ENCODE assay signal across 9 cellular contexts in the genomic region with DNA sequence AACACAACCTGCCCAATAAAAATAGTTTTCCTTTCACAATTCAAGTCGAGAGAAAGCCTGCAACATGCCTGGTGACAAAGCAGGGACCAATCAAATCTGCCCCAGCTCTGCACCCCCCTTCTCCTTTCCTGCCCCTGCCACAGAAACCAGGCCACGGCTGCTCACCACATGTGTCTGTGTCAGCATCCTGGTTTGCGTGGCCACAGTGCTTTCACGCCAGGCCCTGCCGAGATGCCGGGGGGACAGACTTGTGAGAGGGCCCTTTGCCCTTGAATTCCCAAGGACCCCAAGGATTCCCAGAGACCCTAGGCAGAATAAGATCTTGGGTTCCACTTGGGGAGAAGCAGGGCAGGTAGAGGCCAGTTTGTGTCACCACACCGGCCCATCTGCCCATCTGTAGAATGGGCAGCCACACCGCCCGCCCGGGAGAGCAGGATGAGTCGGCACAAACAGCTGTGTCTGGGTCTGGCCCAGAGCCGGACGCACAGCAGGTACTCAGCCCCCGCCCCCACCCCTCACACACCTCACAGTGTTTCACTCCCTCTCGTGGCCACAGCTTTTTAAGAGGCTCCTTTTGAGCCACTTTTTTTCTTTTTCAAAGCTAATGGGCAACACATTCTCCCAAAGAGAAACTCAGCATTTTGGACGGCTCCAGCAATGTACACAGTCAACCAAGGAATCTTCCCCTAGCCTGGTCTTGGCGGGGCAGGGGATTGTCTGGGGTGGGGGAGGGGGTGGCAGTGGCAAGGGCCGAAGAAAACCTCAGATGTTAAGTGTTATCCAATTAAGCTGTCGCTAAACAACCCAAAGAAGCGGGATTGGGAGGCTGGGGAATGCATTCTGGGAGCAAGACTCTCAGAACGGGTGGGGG. TPM values are rescaled to one million over a fixed set of nuclear protein-coding genes. Genes with fewer than 3 reads are reported as not detected.
DNase-seq lines count a peak whose midpoint lies in the region; ATAC-seq and TF ChIP-seq lines count a peak whose summit lies in the region.
"Had no signal": no experiment of that assay in that cellular context is flagged by ENCODE, and none has a peak within 500 bp of the region (broad histone marks: within the 10 kb centered on the region; RNA-seq: fewer than 3 reads in every experiment).

No MANE protein-coding gene starts in this region.

- H3K9me3 Mint-ChIP-seq in activated naive CD8-positive, alpha-beta T cell treated with anti-CD3 and anti-CD28 coated beads for 36 hours = no peaks in the 10 kb centered on the region
- no peaks in the 10 kb centered on the region for H3K9me3 Mint-ChIP-seq in neural progenitor cell

- H3K27me3 ChIP-seq in heart left ventricle (peaks cover 3 to 72% (median 15%) of the 10 kb centered on the region in 9 donors), neural progenitor cell (no peaks in the 10 kb centered on the region)

- H3K27me3 Mint-ChIP-seq in activated naive CD8-positive, alpha-beta T cell treated with anti-CD3 and anti-CD28 coated beads for 36 hours = no peaks in the 10 kb centered on the region
- H3K27me3 Mint-ChIP-seq in neural progenitor cell (ENCODE audit: insufficient read depth, low read depth) = peaks cover 11% of the 10 kb centered on the region

- peaks cover 5% of the 10 kb centered on the region for H3F3A ChIP-seq in neural progenitor cell (ENCODE audit: low read depth)

- H3K27ac ChIP-seq in heart left ventricle (peak overlapping the region in 1 of 12 donors; percentile 69), neural progenitor cell (no peak overlapping the region)

- 52 to 63% (median 60%) methylated on average over 16 to 21 of the region's 21 CpGs for WGBS in heart left ventricle, 4 donors

- intact Hi-C loops in Right ventricle myocardium inferior (cut with DNase I) (no loop called here), heart left ventricle (cut with DNase I) (no loop called here)

- H3K9me3 ChIP-seq in heart left ventricle (peaks cover 0 to 18% (median 6%) of the 10 kb centered on the region in 12 donors), neural progenitor cell (ENCODE audit: low read depth) (no peaks in the 10 kb centered on the region)

- H3K4me2 ChIP-seq in neural progenitor cell = peak overlapping the region; percentile 82

- ATAC-seq in Right ventricle myocardium inferior (no peak), heart left ventricle (no peak), GM19023 (IDR thresholded peaks at IDR 0.05; ENCODE audit: unreplicated experiment) (no peak)

- peak overlapping the region; percentile 68 for H3K4me3 Mint-ChIP-seq in activated naive CD8-positive, alpha-beta T cell treated with anti-CD3 and anti-CD28 coated beads for 36 hours
- H3K4me3 Mint-ChIP-seq in neural progenitor cell = peak overlapping the region; percentile 68

- H3K4me3 ChIP-seq in heart left ventricle = no peak overlapping the region
- peak overlapping the region; percentile 49 for H3K4me3 ChIP-seq in neural progenitor cell

- no peak for TF ChIP-seq POLR2A in heart left ventricle (IDR thresholded peaks at IDR 0.05)

- peak; percentile 31 for DNase-seq in Right ventricle myocardium inferior (ENCODE audit: missing footprints)
- no peak for DNase-seq in heart left ventricle
- DNase-seq in activated naive CD8-positive, alpha-beta T cell treated with anti-CD3 and anti-CD28 coated beads for 36 hours = peak; percentile 84
- peak; percentile 64 for DNase-seq in neural progenitor cell (ENCODE audit: low spot score)
- DNase-seq in DMS114 treated with DMSO at 0.1 percent for 48 hours (lab: John Stamatoyannopoulos, UW; ENCODE audit: unreplicated experiment) = no peak
- DNase-seq in LoVo (ENCODE audit: low spot score) = no peak
- no peak for DNase-seq in mesenteric fat pad (ENCODE audit: low spot score)

- no peaks in the 10 kb centered on the region for H3K79me2 ChIP-seq in neural progenitor cell (ENCODE audit: low read depth)

- H4K20me1 ChIP-seq in neural progenitor cell (ENCODE audit: low read depth) = no peaks in the 10 kb centered on the region

- peaks cover 86% of the 10 kb centered on the region for H3K4me1 Mint-ChIP-seq in activated naive CD8-positive, alpha-beta T cell treated with anti-CD3 and anti-CD28 coated beads for 36 hours
- H3K4me1 Mint-ChIP-seq in neural progenitor cell = peaks cover 51% of the 10 kb centered on the region

- H3K27ac Mint-ChIP-seq in activated naive CD8-positive, alpha-beta T cell treated with anti-CD3 and anti-CD28 coated beads for 36 hours = peak overlapping the region; percentile 96
- H3K27ac Mint-ChIP-seq in neural progenitor cell = no peak overlapping the region

- H3K9ac ChIP-seq in neural progenitor cell = no peak overlapping the region

- peak overlapping the region; percentile 44 for H2AFZ ChIP-seq in neural progenitor cell (replicated peaks)

- H3K4me1 ChIP-seq in heart left ventricle (no peaks in the 10 kb centered on the region), neural progenitor cell (peaks cover 18% of the 10 kb centered on the region)

- H3K36me3 Mint-ChIP-seq in activated naive CD8-positive, alpha-beta T cell treated with anti-CD3 and anti-CD28 coated beads for 36 hours = peaks cover 51% of the 10 kb centered on the region
- peaks cover 3% of the 10 kb centered on the region for H3K36me3 Mint-ChIP-seq in neural progenitor cell

- H3K36me3 ChIP-seq in heart left ventricle (no peaks in the 10 kb centered on the region), neural progenitor cell (no peaks in the 10 kb centered on the region)

- TF ChIP-seq CTCF in heart left ventricle (IDR thresholded peaks at IDR 0.05) = no peak
- peak; percentile 31 for TF ChIP-seq CTCF in neural progenitor cell (IDR thresholded peaks at IDR 0.05)

RNA-seq across cellular contexts. Expression of a gene that starts 41.5 kb away (rescaled TPM):
- total RNA-seq in Right ventricle myocardium inferior (0.14 TPM), heart left ventricle (1 to 10 TPM in 1 of 9 donors, under 1 TPM in 5, not detected in 3; 0.05 to 2.1 (median 0.21) TPM), neural progenitor cell (ENCODE audit: low replicate concordance) (1.3 and 1.5 TPM in 2 replicates), mesenteric fat pad (0.67 TPM)
- polyA plus RNA-seq in heart left ventricle = under 1 TPM; 0.04 TPM
- total RNA-seq in activated naive CD8-positive, alpha-beta T cell treated with anti-CD3 and anti-CD28 coated beads for 36 hours = 10 to 100 TPM; 38.9 to 40.3 TPM
- polyA plus RNA-seq: AG04450 had no signal

Comparison
In these comparisons a context has a peak if more than half of its experiments do, and no peak if none do; other contexts are left out.
1. DNase-seq: peak in Right ventricle myocardium inferior (single experiment), activated naive CD8-positive, alpha-beta T cell treated with anti-CD3 and anti-CD28 coated beads for 36 hours (single experiment) and neural progenitor cell (single experiment); none in heart left ventricle (0 of 5), DMS114 treated with DMSO at 0.1 percent for 48 hours (single experiment), LoVo (single experiment) and mesenteric fat pad (single experiment).
2. RNA of a gene that starts 41.5 kb away (total RNA-seq): 38.9 to 40.3 TPM in activated naive CD8-positive, alpha-beta T cell treated with anti-CD3 and anti-CD28 coated beads for 36 hours; 1.3 to 1.5 TPM in neural progenitor cell, 0.67 TPM in mesenteric fat pad (single experiment), 0.14 TPM in Right ventricle myocardium inferior (single experiment) and 0.05 to 2.1 TPM in heart left ventricle; every median in the first group is over 10 times any median in the second.